ENCODE assay signal across 9 cellular contexts in genomic region chr3:141561426-141562034, GRCh38.
DNase-seq lines count a peak whose midpoint lies in the region; ATAC-seq and TF ChIP-seq lines count a peak whose summit lies in the region.
"Had no signal": no experiment of that assay in that cellular context is flagged by ENCODE, and none has a peak within 500 bp of the region (broad histone marks: within the 10 kb centered on the region; RNA-seq: fewer than 3 reads in every experiment).

No MANE protein-coding gene starts in this region.

- H3K9me3 Mint-ChIP-seq in endodermal cell (no peaks in the 10 kb centered on the region), naive B cell (no peaks in the 10 kb centered on the region)

- H3K4me1 ChIP-seq in endodermal cell (ENCODE audit: control insufficient read depth, insufficient read depth, low read length) = no peaks in the 10 kb centered on the region

- H3K27ac ChIP-seq in endodermal cell (ENCODE audit: low read depth, low read length) = no peak overlapping the region

- WGBS in endodermal cell (ENCODE audit: insufficient coverage in 1 of 2, insufficient read length in 1 of 2), 2 experiments = 86 to 94% methylated on average over 2 of the region's 2 CpGs

- H3K36me3 Mint-ChIP-seq in endodermal cell (ENCODE audit: low read depth) (peaks cover 20% of the 10 kb centered on the region), naive B cell (peaks cover 6 to 10% of the 10 kb centered on the region in 2 donors)

- no peak overlapping the region for H3K4me3 ChIP-seq in endodermal cell (ENCODE audit: low read length)

- no peaks in the 10 kb centered on the region for H3K9me3 ChIP-seq in endodermal cell (ENCODE audit: control insufficient read depth, low read length)

- H3K4me3 Mint-ChIP-seq in endodermal cell (no peak overlapping the region), naive B cell (no peak overlapping the region)

- H3K27me3 Mint-ChIP-seq in endodermal cell (ENCODE audit: insufficient read depth) = no peaks in the 10 kb centered on the region
- no peaks in the 10 kb centered on the region for H3K27me3 Mint-ChIP-seq in naive B cell

- ATAC-seq in naive B cell (ENCODE audit: low read depth in 2 of 2) (peak in 1 of 2 donors; percentile 46), HG03520 (IDR thresholded peaks at IDR 0.05; ENCODE audit: unreplicated experiment) (no peak)

- peak; percentile 98 for TF ChIP-seq CTCF in endodermal cell (conservative IDR thresholded peaks at IDR 0.05)

- no peak overlapping the region for H3K9ac ChIP-seq in endodermal cell (ENCODE audit: extremely low read depth, low read length, poor library complexity, severe bottlenecking)

- DNase-seq in stimulated activated CD4-positive, alpha-beta T cell treated with anti-CD3 and anti-CD28 coated beads, Interleukin-2, amount 100 ng/mL, for 4 hours (ENCODE audit: low read depth) = peak; percentile 28
- no peak for DNase-seq in stimulated activated CD4-positive, alpha-beta T cell treated with anti-CD3 and anti-CD28 coated beads, Interleukin-1b, Interleukin-23, amount 100 ng/mL, for 48 hours
- peak; percentile 81 for DNase-seq in NAMALWA (ENCODE audit: low spot score)
- peak; percentile 32 for DNase-seq in T follicular helper cell (ENCODE audit: low read depth)
- peak; percentile 52 for DNase-seq in endodermal cell
- peak; percentile 57 for DNase-seq in naive B cell
- no peak for DNase-seq in GM19240 (ENCODE audit: insufficient read length, low spot score)
- DNase-seq: left cardiac atrium had no signal

- H3K4me1 Mint-ChIP-seq in endodermal cell (no peaks in the 10 kb centered on the region), naive B cell (peaks cover 0 to 4% (median 0%) of the 10 kb centered on the region in 3 donors)

- H3K27ac Mint-ChIP-seq in endodermal cell (no peak overlapping the region), naive B cell (peak overlapping the region in 1 of 6 donors; percentile 21)

- H3K27me3 ChIP-seq in endodermal cell (ENCODE audit: control insufficient read depth, insufficient read depth, low read length, poor library complexity, severe bottlenecking) = no peaks in the 10 kb centered on the region

- H3K36me3 ChIP-seq in endodermal cell (ENCODE audit: control insufficient read depth, insufficient read depth, low read length) = peaks cover 52% of the 10 kb centered on the region

Comparison
In these comparisons a context has a peak if more than half of its experiments do, and no peak if none do; other contexts are left out.
1. DNase-seq: peak in stimulated activated CD4-positive, alpha-beta T cell treated with anti-CD3 and anti-CD28 coated beads, Interleukin-2, amount 100 ng/mL, for 4 hours (single experiment), NAMALWA (single experiment), T follicular helper cell (single experiment), endodermal cell (single experiment) and naive B cell (single experiment); none in stimulated activated CD4-positive, alpha-beta T cell treated with anti-CD3 and anti-CD28 coated beads, Interleukin-1b, Interleukin-23, amount 100 ng/mL, for 48 hours (single experiment) and GM19240 (single experiment).